Comparison of ENCODE assay signal across 8 cellular contexts in genomic region chr2:69385443-69386151, GRCh38. TPM values are rescaled to one million over a fixed set of nuclear protein-coding genes. Genes with fewer than 3 reads are reported as not detected.
A peak's percentile ranks its signal among the peaks of the same experiment; 100 is the strongest.
DNase-seq lines count a peak whose midpoint lies in the region; ATAC-seq and TF ChIP-seq lines count a peak whose summit lies in the region.

No MANE protein-coding gene starts in this region.

- TF ChIP-seq CTCF in AG09309 (IDR thresholded peaks at IDR 0.05; ENCODE audit: control insufficient read depth, insufficient read depth, low read depth, low read length, missing control alignments) (no peak), IMR-90 (conservative IDR thresholded peaks at IDR 0.05; ENCODE audit: low read depth, low read length) (no peak), astrocyte of the spinal cord (IDR thresholded peaks at IDR 0.05; ENCODE audit: low read depth, low read length) (no peak)

- H3K27ac ChIP-seq in IMR-90 (ENCODE audit: insufficient read depth, low read length) (no peak overlapping the region), mesenchymal stem cell (ENCODE audit: low read length, poor library complexity, severe bottlenecking) (no peak overlapping the region), neuronal stem cell (replicated peaks; ENCODE audit: low read length) (no peak overlapping the region)

- peaks cover 7% of the 10 kb centered on the region for H3K4me1 ChIP-seq in IMR-90 (ENCODE audit: control insufficient read depth, insufficient read depth, low read length)
- H3K4me1 ChIP-seq in mesenchymal stem cell (ENCODE audit: control insufficient read depth, insufficient read depth, low read depth, low read length) = peaks cover 15% of the 10 kb centered on the region
- peaks cover 5 to 11% of the 10 kb centered on the region in 2 donors for H3K4me1 ChIP-seq in neuronal stem cell (ENCODE audit: control insufficient read depth in 2 of 2, insufficient read depth in 1 of 2, low read depth in 1 of 2, low read length in 2 of 2)

- H3K79me1 ChIP-seq in IMR-90 (ENCODE audit: low read depth in 1 of 2, low read length in 2 of 2) (peaks cover 8 to 37% of the 10 kb centered on the region in 2 experiments; a peak in 3 of 4 replicates), mesenchymal stem cell (replicated peaks; ENCODE audit: low read length, poor library complexity, severe bottlenecking) (no peaks in the 10 kb centered on the region), neuronal stem cell (ENCODE audit: low read depth, low read length) (no peaks in the 10 kb centered on the region)

- H2BK5ac ChIP-seq in IMR-90 (ENCODE audit: low read depth, low read length, poor library complexity, severe bottlenecking) (peak overlapping the region; percentile 83), mesenchymal stem cell (ENCODE audit: low read depth, low read length, poor library complexity, severe bottlenecking) (no peak overlapping the region), neuronal stem cell (ENCODE audit: low read length) (no peak overlapping the region)

- H2BK12ac ChIP-seq in mesenchymal stem cell (ENCODE audit: low read length in 2 of 2) (no peak overlapping the region), neuronal stem cell (ENCODE audit: low read length) (no peak overlapping the region)

- H3K36me3 ChIP-seq in IMR-90 (ENCODE audit: control insufficient read depth, insufficient read depth, low read length) (no peaks in the 10 kb centered on the region), mesenchymal stem cell (ENCODE audit: control insufficient read depth in 1 of 2, insufficient read depth in 2 of 2, low read depth in 1 of 2, low read length in 2 of 2) (peaks cover 0 to 6% of the 10 kb centered on the region in 2 experiments), neuronal stem cell (replicated peaks in 1 of 2; ENCODE audit: control insufficient read depth in 2 of 2, insufficient read depth in 2 of 2, low read length in 2 of 2) (peaks cover 0 to 7% of the 10 kb centered on the region in 2 donors)

- no peak overlapping the region for H3K56ac ChIP-seq in IMR-90 (ENCODE audit: extremely low read depth, insufficient read depth, low read length)

- H4K8ac ChIP-seq in IMR-90 (ENCODE audit: low read depth in 2 of 2, low read length in 2 of 2) (no peak overlapping the region), mesenchymal stem cell (ENCODE audit: low read length) (no peak overlapping the region), neuronal stem cell (ENCODE audit: low read depth, low read length) (no peak overlapping the region)

- in situ Hi-C loops in IMR-90 (cut with MboI; ENCODE audit: low sequenced_read_pairs) = no loop called here
- in situ Hi-C loops in astrocyte of the spinal cord (cut with HindIII; ENCODE audit: low sequenced_read_pairs) = no loop called here

- H2BK20ac ChIP-seq in IMR-90 (ENCODE audit: low read depth, low read length) = no peak overlapping the region

- H2AK5ac ChIP-seq in IMR-90 (ENCODE audit: low read depth, low read length) (no peak overlapping the region; the same call in 1 of the 2 replicates), mesenchymal stem cell (ENCODE audit: low read length, severe bottlenecking) (no peak overlapping the region), neuronal stem cell (ENCODE audit: low read depth, low read length) (no peak overlapping the region)

- POLR2A ChIA-PET in IMR-90 (lab: Charles Lee; ENCODE audit: unreplicated experiment) = no interaction called here

- H2BK15ac ChIP-seq in IMR-90 (ENCODE audit: low read depth, low read length) = no peak overlapping the region
- no peak overlapping the region for H2BK15ac ChIP-seq in mesenchymal stem cell (ENCODE audit: low read depth, poor library complexity, severe bottlenecking)
- no peak overlapping the region for H2BK15ac ChIP-seq in neuronal stem cell (ENCODE audit: low read length)

- H3K27me3 ChIP-seq in IMR-90 (ENCODE audit: control insufficient read depth, insufficient read depth, low read length) (no peaks in the 10 kb centered on the region), mesenchymal stem cell (ENCODE audit: control insufficient read depth in 1 of 2, insufficient read depth in 1 of 2, low read length in 2 of 2) (no peaks in the 10 kb centered on the region), neuronal stem cell (ENCODE audit: control insufficient read depth in 3 of 3, insufficient read depth in 3 of 3, low read depth in 1 of 3, low read length in 3 of 3) (no peaks in the 10 kb centered on the region)

- intact Hi-C loops in IMR-90 (cut with micrococcal nuclease) = no loop called here

- H4K20me1 ChIP-seq in IMR-90 (ENCODE audit: insufficient read depth, low read length) = peaks cover 46% of the 10 kb centered on the region

- H3K14ac ChIP-seq in IMR-90 (replicated peaks; ENCODE audit: low read depth, low read length) (0 out of 2 replicates have a peak overlapping the region, but pooled peaks have one; percentile 1), mesenchymal stem cell (ENCODE audit: low read length in 2 of 2) (no peak overlapping the region), neuronal stem cell (ENCODE audit: low read length) (no peak overlapping the region)

- peak overlapping the region; percentile 61 for H3K4me3 ChIP-seq in AG09309 (ENCODE audit: control insufficient read depth, low read depth, low read length)
- H3K4me3 ChIP-seq in IMR-90 (ENCODE audit: insufficient read depth, low read depth, low read length) = peak overlapping the region; percentile 100
- H3K4me3 ChIP-seq in astrocyte of the spinal cord (ENCODE audit: low read depth, low read length) = peak overlapping the region; percentile 88
- H3K4me3 ChIP-seq in mesenchymal stem cell (ENCODE audit: insufficient read depth in 1 of 2, low read depth in 1 of 2, low read length in 2 of 2) = peak overlapping the region in 1 of 2 experiments; percentile 87
- H3K4me3 ChIP-seq in neuronal stem cell (ENCODE audit: low read length in 2 of 2) = peak overlapping the region in 1 of 2 donors; percentile 84

- no TSS peak for BruUV-seq in IMR-90 (replicated peaks; lab: Mats Ljungman, UMichigan)

- CTCF ChIA-PET in IMR-90 (lab: Yijun Ruan, JAX) = interaction anchor here (2.3 kb wide), 1 partner anchor 10 kb away, joined by 6 read pairs; no protein-coding TSS in a partner anchor

- no CpG with 5 or more reads among the region's 8 CpGs for WGBS in IMR-90 (ENCODE audit: extremely low coverage in 2 of 2, insufficient read length in 1 of 2), 2 experiments
- 62% methylated on average over 2 of the region's 8 CpGs for WGBS in mesenchymal stem cell
- no CpG with 5 or more reads among the region's 8 CpGs for WGBS in neuronal stem cell (ENCODE audit: extremely low coverage in 2 of 2, insufficient read length in 2 of 2, insufficient replicate concordance in 1 of 2), 2 donors

- H2BK120ac ChIP-seq in IMR-90 (ENCODE audit: low read depth, low read length) (no peak overlapping the region), mesenchymal stem cell (ENCODE audit: low read depth, low read length) (no peak overlapping the region), neuronal stem cell (ENCODE audit: low read depth, low read length) (no peak overlapping the region)

- H3K23ac ChIP-seq in IMR-90 (ENCODE audit: low read depth, low read length) = peak overlapping the region; percentile 47
- no peak overlapping the region for H3K23ac ChIP-seq in mesenchymal stem cell (ENCODE audit: low read length in 2 of 2)
- H3K23ac ChIP-seq in neuronal stem cell (ENCODE audit: low read depth, low read length, poor library complexity) = no peak overlapping the region

- H3K9me1 ChIP-seq in IMR-90 (ENCODE audit: insufficient read depth, low read length) = peaks cover 8% of the 10 kb centered on the region; the same call in 1 of the 2 replicates

- TF ChIP-seq POLR2A in IMR-90 (IDR thresholded peaks at IDR 0.05; ENCODE audit: low read depth, low read length) = no peak

- no peak for ATAC-seq in IMR-90 (ENCODE audit: low read depth)

- H3K9ac ChIP-seq in IMR-90 (ENCODE audit: low read depth, low read length) (peak overlapping the region; percentile 100; the same call in 1 of the 2 replicates), mesenchymal stem cell (ENCODE audit: low read length) (peak overlapping the region; percentile 97), neuronal stem cell (ENCODE audit: low read depth, low read length, poor library complexity) (no peak overlapping the region)

- no peak overlapping the region for H3K4ac ChIP-seq in IMR-90 (ENCODE audit: low read depth, low read length)
- H3K4ac ChIP-seq in mesenchymal stem cell (ENCODE audit: low read depth in 1 of 2, low read length in 2 of 2) = no peak overlapping the region
- no peak overlapping the region for H3K4ac ChIP-seq in neuronal stem cell (ENCODE audit: low read length)

- no peak for TF ChIP-seq RAD21 in IMR-90 (IDR thresholded peaks at IDR 0.05; ENCODE audit: low read length)

- H3K18ac ChIP-seq in IMR-90 (ENCODE audit: low read depth, low read length) (no peak overlapping the region), mesenchymal stem cell (ENCODE audit: low read depth in 1 of 2, low read length in 2 of 2) (no peak overlapping the region), neuronal stem cell (ENCODE audit: low read length) (no peak overlapping the region)

- H3K9me3 ChIP-seq in IMR-90 (ENCODE audit: control insufficient read depth, insufficient read depth, low read length) (no peaks in the 10 kb centered on the region), mesenchymal stem cell (ENCODE audit: control insufficient read depth, low read length) (no peaks in the 10 kb centered on the region), neuronal stem cell (replicated peaks in 1 of 2; ENCODE audit: control insufficient read depth in 2 of 2, insufficient read depth in 1 of 2, low read depth in 1 of 2, low read length in 2 of 2) (no peaks in the 10 kb centered on the region)

- no peak overlapping the region for H2AK9ac ChIP-seq in IMR-90 (replicated peaks; ENCODE audit: low read depth, low read length, poor library complexity)

- H2AFZ ChIP-seq in IMR-90 (replicated peaks; ENCODE audit: low read length, poor library complexity) (no peak overlapping the region), mesenchymal stem cell (ENCODE audit: low read depth, low read length) (no peak overlapping the region), neuronal stem cell (ENCODE audit: low read length) (no peak overlapping the region)

- H4K91ac ChIP-seq in IMR-90 (ENCODE audit: insufficient read depth, low read depth, low read length) (no peak overlapping the region), mesenchymal stem cell (ENCODE audit: low read length) (no peak overlapping the region), neuronal stem cell (ENCODE audit: low read depth, low read length, poor library complexity) (no peak overlapping the region)

- dilution Hi-C loops in IMR-90 (cut with HindIII; ENCODE audit: low sequenced_read_pairs, unreplicated experiment) = no loop called here

- DNase-seq in AG09309 (ENCODE audit: low read depth) (peak; percentile 47), IMR-90 (peak; percentile 35), astrocyte of the spinal cord (ENCODE audit: low read depth, low spot score) (peak; percentile 37), mesenchymal stem cell (peak; percentile 73), GF-D8 (lab: John Stamatoyannopoulos, UW) (no peak), neuronal stem cell (ENCODE audit: low spot score) (no peak), SIG-M5 (lab: John Stamatoyannopoulos, UW) (no peak), GDM1 (lab: John Stamatoyannopoulos, UW) (no peak)

- peak overlapping the region; percentile 97 for H3K4me2 ChIP-seq in IMR-90 (ENCODE audit: low read depth, low read length)
- H3K4me2 ChIP-seq in mesenchymal stem cell (ENCODE audit: low read length, poor library complexity, severe bottlenecking) = peak overlapping the region; percentile 68
- H3K4me2 ChIP-seq in neuronal stem cell (ENCODE audit: insufficient read depth, low read length, poor library complexity, severe bottlenecking) = no peak overlapping the region

- no peak overlapping the region for H4K5ac ChIP-seq in IMR-90 (ENCODE audit: low read depth, low read length)

RNA-seq across cellular contexts. Expression of gene GFPT1, which starts 1.4 kb away (rescaled TPM):
- 52.9 and 75.0 TPM in 2 replicates for total RNA-seq in IMR-90 (2012; rRNA removed)
- 18.9 and 23.5 TPM in 2 replicates for polyA plus RNA-seq in IMR-90 (2012; rRNA removed)
- polyA plus RNA-seq in IMR-90 (2012; cell fraction: cytosol; rRNA removed) = 5.1 and 7.8 TPM in 2 replicates
- polyA plus RNA-seq in IMR-90 (2012; cell fraction: nucleus; rRNA removed; ENCODE audit: low replicate concordance) = 2.6 and 15.5 TPM in 2 replicates
- 49.1 TPM for polyA plus RNA-seq in mesenchymal stem cell (2013, experiment 1 of 2)
- polyA plus RNA-seq in mesenchymal stem cell (2013, experiment 2 of 2) = 47.3 TPM
- polyA plus RNA-seq in neuronal stem cell (2013, experiment 1 of 2) = 19.3 TPM
- 19.6 TPM for polyA plus RNA-seq in neuronal stem cell (2013, experiment 2 of 2)

RNA-seq across cellular contexts. Expression of gene NFU1, which starts 51.6 kb away (rescaled TPM):
- total RNA-seq in IMR-90 (2012; rRNA removed) = 24.0 and 40.0 TPM in 2 replicates
- 32.2 and 32.4 TPM in 2 replicates for polyA plus RNA-seq in IMR-90 (2012; rRNA removed)
- 9.3 and 15.4 TPM in 2 replicates for polyA plus RNA-seq in IMR-90 (2012; cell fraction: cytosol; rRNA removed)
- polyA plus RNA-seq in IMR-90 (2012; cell fraction: nucleus; rRNA removed; ENCODE audit: low replicate concordance) = 3.0 and 16.0 TPM in 2 replicates
- 107 TPM for polyA plus RNA-seq in mesenchymal stem cell (2013, experiment 1 of 2)
- 109 TPM for polyA plus RNA-seq in mesenchymal stem cell (2013, experiment 2 of 2)
- 105 TPM for polyA plus RNA-seq in neuronal stem cell (2013, experiment 1 of 2)
- polyA plus RNA-seq in neuronal stem cell (2013, experiment 2 of 2) = 104 TPM

Comparison
In these comparisons a context has a peak if more than half of its experiments do, and no peak if none do; other contexts are left out.
1. DNase-seq: peak in AG09309 (single experiment), IMR-90 (single experiment), astrocyte of the spinal cord (single experiment) and mesenchymal stem cell (single experiment); none in GF-D8 (single experiment), neuronal stem cell (single experiment), SIG-M5 (single experiment) and GDM1 (single experiment).